In genomic region chr14:50051706-50052105, GRCh38 we compare ENCODE assay signal across 30 cellular contexts.
"Had no signal": no experiment of that assay in that cellular context is flagged by ENCODE, and none has a peak within 500 bp of the region (broad histone marks: within the 10 kb centered on the region; RNA-seq: fewer than 3 reads in every experiment).

No MANE protein-coding gene starts in this region.

- H3K4me3 Mint-ChIP-seq: effector memory CD8-positive, alpha-beta T cell; immature natural killer cell; memory B cell; mesothelial cell of epicardium; naive B cell; natural killer cell treated with Interleukin-12 subunit alpha and Interleukin-12 subunit beta and Interleukin-15 and Interleukin-18, amount 100 ng/mL, for 72 hours; neural crest cell had no signal

- H3K9me3 Mint-ChIP-seq: effector memory CD8-positive, alpha-beta T cell; immature natural killer cell; memory B cell; mesothelial cell of epicardium; natural killer cell treated with Interleukin-12 subunit alpha and Interleukin-12 subunit beta and Interleukin-15 and Interleukin-18, amount 100 ng/mL, for 72 hours; neural crest cell had no signal

- H3K36me3 ChIP-seq: esophagus squamous epithelium, heart right ventricle, neutrophil, pancreas, right lobe of liver, tibial artery, upper lobe of left lung had no signal

- H3K27me3 Mint-ChIP-seq: effector memory CD8-positive, alpha-beta T cell; memory B cell; naive B cell; natural killer cell treated with Interleukin-12 subunit alpha and Interleukin-12 subunit beta and Interleukin-15 and Interleukin-18, amount 100 ng/mL, for 72 hours had no signal

- ATAC-seq: effector memory CD8-positive, alpha-beta T cell; heart right ventricle; left lobe of liver; mucosa of descending colon; natural killer cell treated with Interleukin-12 subunit alpha and Interleukin-12 subunit beta and Interleukin-15 and Interleukin-18, amount 100 ng/mL, for 72 hours; pancreas; right lobe of liver; stimulated activated naive CD8-positive, alpha-beta T cell treated with anti-CD3 and anti-CD28 coated beads, Interleukin-15, Interleukin-2, amounts not matched to agents 100 U/mL and 50 U/mL, for 24 hours had no signal

- H3K27ac ChIP-seq: esophagus squamous epithelium, heart right ventricle, neutrophil, pancreas, right lobe of liver, testis, tibial artery, upper lobe of left lung had no signal

- H3K4me1 ChIP-seq: testis had no signal

- H3K9me3 ChIP-seq: esophagus squamous epithelium, mucosa of descending colon, neutrophil, pancreas, right lobe of liver, testis, tibial artery, upper lobe of left lung had no signal

- H3K27ac Mint-ChIP-seq: memory B cell, mesothelial cell of epicardium had no signal

- H3K27me3 ChIP-seq: esophagus squamous epithelium, heart right ventricle, pancreas, right lobe of liver, testis, tibial artery, upper lobe of left lung had no signal

- DNase-seq: cortex of kidney; effector memory CD8-positive, alpha-beta T cell; erythroblast; esophagus squamous epithelium; foreskin melanocyte; glutamatergic neuron; heart right ventricle; hypothalamus; immature natural killer cell; mucosa of descending colon; naive B cell; pancreas; right lobe of liver; stimulated activated CD4-positive, alpha-beta T cell treated with anti-CD3 and anti-CD28 coated beads, Interleukin-12 subunit alpha, Interleukin-12 subunit beta, amount 100 ng/mL, for 4 hours; stimulated activated CD4-positive, alpha-beta T cell treated with anti-CD3 and anti-CD28 coated beads, Interleukin-1b, Interleukin-23, amount 100 ng/mL, for 48 hours; stimulated activated CD4-positive, alpha-beta T cell treated with anti-CD3 and anti-CD28 coated beads, Interleukin-4, amount 100 ng/mL, for 1 hour; stimulated activated CD8-positive, alpha-beta memory T cell treated with anti-CD3 and anti-CD28 coated beads, Interleukin-4, amount 100 ng/mL, for 48 hours; stimulated activated naive CD8-positive, alpha-beta T cell treated with anti-CD3 and anti-CD28 coated beads, Interleukin-15, Interleukin-2, amounts not matched to agents 100 U/mL and 50 U/mL, for 24 hours; substantia nigra; testis; tibial artery; upper lobe of left lung had no signal

- H3K4me3 ChIP-seq: esophagus squamous epithelium, heart right ventricle, lung, mucosa of descending colon, pancreas, right lobe of liver, smooth muscle cell, testis, tibial artery, upper lobe of left lung had no signal

- H3K36me3 Mint-ChIP-seq: mesothelial cell of epicardium; natural killer cell treated with Interleukin-12 subunit alpha and Interleukin-12 subunit beta and Interleukin-15 and Interleukin-18, amount 100 ng/mL, for 72 hours had no signal
